9 cellular contexts compared by ENCODE assay signal in the genomic region with DNA sequence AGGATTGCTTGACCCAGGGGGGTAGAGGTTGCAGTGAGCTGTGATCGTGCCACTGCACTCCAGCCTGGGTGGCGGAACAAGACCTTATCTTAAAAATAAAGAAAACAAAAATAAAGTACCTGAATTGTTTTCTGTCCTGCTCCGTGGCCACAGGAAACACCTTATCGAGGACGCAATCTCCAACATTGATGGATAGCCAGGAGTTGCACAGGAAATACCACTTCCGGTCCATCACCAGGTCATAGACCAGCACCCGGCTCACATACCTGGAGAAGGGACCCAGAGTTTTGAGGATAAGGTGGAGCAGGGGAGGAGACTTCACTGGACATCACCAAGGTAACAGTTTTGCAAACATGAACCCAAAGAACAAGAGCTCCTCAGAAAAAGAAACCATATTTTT.
"Had no signal": no experiment of that assay in that cellular context is flagged by ENCODE, and none has a peak within 500 bp of the region (broad histone marks: within the 10 kb centered on the region; RNA-seq: fewer than 3 reads in every experiment).

No MANE protein-coding gene starts in this region.

- DNase-seq: GM23248, GOT3, H7, HFFc6, IMR-90, KG1 had no signal

- H3K36me3 ChIP-seq: HAP-1 had no signal

- H3K4me3 ChIP-seq: GM23248, HAP-1, K562 had no signal

- ATAC-seq: HCT116, K562 had no signal

- FAIRE-seq: K562 had no signal

- H3K9ac ChIP-seq: GM23248 had no signal

- H2AFZ ChIP-seq: GM23248 had no signal

- H3K27ac ChIP-seq: GM23248 had no signal

- H3K4me1 ChIP-seq: HAP-1 had no signal

- H3K9me3 ChIP-seq: HAP-1 had no signal
